Comparison of ENCODE assay signal across 1 cellular context in genomic region chr9:81557452-81557956, GRCh38.
TF ChIP-seq lines count a peak whose summit lies in the region.

No MANE protein-coding gene starts in this region.

TF ChIP-seq in HCT116, 20 proteins besides CTCF, POLR2A, EP300 and RAD21 (continued from another document):
- TF ChIP-seq REST (IDR thresholded peaks at IDR 0.05; ENCODE audit: low read depth) (no peak), JUND (IDR thresholded peaks at IDR 0.05) (no peak), SIN3A (IDR thresholded peaks at IDR 0.05; ENCODE audit: low read depth) (no peak), ZNF274 (IDR thresholded peaks at IDR 0.05; ENCODE audit: low read depth, low read length) (no peak), CEBPB (IDR thresholded peaks at IDR 0.05; ENCODE audit: low read depth) (no peak), SP1 (IDR thresholded peaks at IDR 0.05; ENCODE audit: low read depth) (no peak), EZH2phosphoT487 (IDR thresholded peaks at IDR 0.05; ENCODE audit: borderline replicate concordance) (no peak), MAX (IDR thresholded peaks at IDR 0.05) (no peak), ZFX (IDR thresholded peaks at IDR 0.05) (no peak), SRF (IDR thresholded peaks at IDR 0.05; ENCODE audit: low read depth) (no peak)
